Comparison of ENCODE assay signal across 37 cellular contexts in genomic region chr22:39797528-39798147, GRCh38.
"Had no signal": no experiment of that assay in that cellular context is flagged by ENCODE, and none has a peak within 500 bp of the region (broad histone marks: within the 10 kb centered on the region; RNA-seq: fewer than 3 reads in every experiment).

No MANE protein-coding gene starts in this region.

- ATAC-seq: activated CD8-positive, alpha-beta T cell treated with anti-CD3 and anti-CD28 coated beads for 36 hours; activated naive CD4-positive, alpha-beta T cell treated with anti-CD3 and anti-CD28 coated beads, Interleukin-2, amount 50 U/mL, for 72 hours; activated naive CD8-positive, alpha-beta T cell treated with anti-CD3 and anti-CD28 coated beads, Interleukin-2, amount 50 U/mL, for 24 hours; activated T-cell treated with anti-CD3 and anti-CD28 coated beads, Interleukin-2, amount 50 U/mL, for 4 hours; activated T-cell treated with anti-CD3 and anti-CD28 coated beads, Interleukin-2, amount 50 U/mL, for 72 hours; activated T-helper 17 cell treated with anti-CD3 and anti-CD28 coated beads, Interleukin-2, amount 50 U/mL, for 72 hours had no signal

- FAIRE-seq: bronchial epithelial cell had no signal

- H3K4me1 Mint-ChIP-seq: activated B cell treated with CpG ODN at 0.5 μM for 24 hours; activated CD4-positive, alpha-beta T cell treated with anti-CD3 and anti-CD28 coated beads, Interleukin-2, amount 10 ng/mL, durations not matched to agents 24 days and 14 days; activated naive CD8-positive, alpha-beta T cell treated with anti-CD3 and anti-CD28 coated beads, Interleukin-2, amount 50 U/mL, for 24 hours; activated T-helper 17 cell treated with anti-CD3 and anti-CD28 coated beads, Interleukin-2, amount 50 U/mL, for 72 hours; central memory CD8-positive, alpha-beta T cell had no signal

- H3K27me3 ChIP-seq: ascending aorta, cardiac muscle cell had no signal

- H3K27ac Mint-ChIP-seq: activated B cell treated with CpG ODN at 0.5 μM for 24 hours; activated CD4-positive, alpha-beta memory T cell treated with anti-CD3 and anti-CD28 coated beads for 36 hours; activated CD4-positive, alpha-beta T cell treated with anti-CD3 and anti-CD28 coated beads, Interleukin-2, amount 10 ng/mL, durations not matched to agents 24 days and 14 days; activated CD8-positive, alpha-beta T cell treated with anti-CD3 and anti-CD28 coated beads for 36 hours; activated naive CD4-positive, alpha-beta T cell treated with anti-CD3 and anti-CD28 coated beads for 36 hours; activated naive CD4-positive, alpha-beta T cell treated with anti-CD3 and anti-CD28 coated beads, Interleukin-2, amount 50 U/mL, for 72 hours; activated naive CD8-positive, alpha-beta T cell treated with anti-CD3 and anti-CD28 coated beads, Interleukin-2, amount 10 ng/mL, durations not matched to agents 7 days and 5 days; activated naive CD8-positive, alpha-beta T cell treated with anti-CD3 and anti-CD28 coated beads, Interleukin-2, amount 50 U/mL, for 24 hours; activated T-cell treated with anti-CD3 and anti-CD28 coated beads, Interleukin-2, amount 50 U/mL, for 72 hours; activated T-helper 1 cell treated with anti-CD3 and anti-CD28 coated beads, Interleukin-12 subunit alpha, Interleukin-12 subunit beta, Interleukin-2, Interleukin-4 antibody, amounts not matched to agents 30 ng/mL and 10 ng/mL and 1 ng/mL, durations not matched to agents 14 hours and 24 hours and 36 hours; activated T-helper 17 cell treated with anti-CD3 and anti-CD28 coated beads, Interleukin-2, amount 50 U/mL, for 72 hours; brain; T-helper 1 cell treated with Interleukin-12 subunit alpha and Interleukin-12 subunit beta and Interleukin-4 antibody, amounts not matched to agents 30 μg/mL and 1 μg/mL, for 36 hours; T-helper 2 cell treated with Interferon-gamma antibody and Interleukin-4, amounts not matched to agents 5 μg/mL and 100 μg/mL, for 36 hours had no signal

- H3K36me3 ChIP-seq: ascending aorta, cardiac muscle cell had no signal

- H3K4me1 ChIP-seq: ascending aorta had no signal

- DNase-seq: activated B cell treated with CpG ODN at 0.5 μM for 24 hours; activated CD4-positive, alpha-beta memory T cell treated with anti-CD3 and anti-CD28 coated beads for 36 hours; activated CD4-positive, alpha-beta T cell treated with anti-CD3 and anti-CD28 coated beads for 4 hours; activated CD4-positive, alpha-beta T cell treated with anti-CD3 and anti-CD28 coated beads, Interleukin-2, amount 10 ng/mL, durations not matched to agents 24 days and 14 days; activated CD4-positive, alpha-beta T cell treated with anti-CD3 and anti-CD28 coated beads, Interleukin-2, amount 50 U/mL, for 1 hour; activated CD4-positive, alpha-beta T cell treated with anti-CD3 and anti-CD28 coated beads, Interleukin-2, amount 50 U/mL, for 4 hours; activated CD4-positive, CD25-positive, alpha-beta regulatory T cell treated with anti-CD3 and anti-CD28 coated beads, Interleukin-2, amount 50 U/mL, for 72 hours; activated CD8-positive, alpha-beta memory T cell treated with anti-CD3 and anti-CD28 coated beads, Interleukin-2, amount 50 U/mL, for 4 hours; activated CD8-positive, alpha-beta T cell treated with anti-CD3 and anti-CD28 coated beads for 36 hours; activated effector memory CD4-positive, alpha-beta T cell treated with anti-CD3 and anti-CD28 coated beads, Interleukin-2, amount 50 U/mL, for 16 hours; activated gamma-delta T cell treated with Interleukin-2 at 50 U/mL for 16 hours; activated naive CD4-positive, alpha-beta T cell; activated naive CD4-positive, alpha-beta T cell treated with anti-CD3 and anti-CD28 coated beads for 36 hours; activated naive CD4-positive, alpha-beta T cell treated with anti-CD3 and anti-CD28 coated beads, Interleukin-2, amount 50 U/mL, for 16 hours; activated naive CD8-positive, alpha-beta T cell treated with anti-CD3 and anti-CD28 coated beads, Interleukin-2, amount 10 ng/mL, durations not matched to agents 7 days and 5 days; activated naive CD8-positive, alpha-beta T cell treated with anti-CD3 and anti-CD28 coated beads, Interleukin-2, amount 50 U/mL, for 24 hours; activated T-cell treated with anti-CD3 and anti-CD28 coated beads for 4 hours; activated T-cell treated with anti-CD3 and anti-CD28 coated beads, Interleukin-2, amount 50 U/mL, for 1 hour; activated T-cell treated with anti-CD3 and anti-CD28 coated beads, Interleukin-2, amount 50 U/mL, for 4 hours; activated T-cell treated with anti-CD3 and anti-CD28 coated beads, Interleukin-2, amount 50 U/mL, for 72 hours; amygdala; anterior cingulate cortex; caudate nucleus; cerebellar nuclear complex; T-helper 2 cell; T-helper 9 cell had no signal

- H3K4me3 Mint-ChIP-seq: activated B cell treated with CpG ODN at 0.5 μM for 24 hours; activated CD4-positive, alpha-beta memory T cell treated with anti-CD3 and anti-CD28 coated beads for 36 hours; activated CD4-positive, alpha-beta T cell treated with anti-CD3 and anti-CD28 coated beads, Interleukin-2, amount 10 ng/mL, durations not matched to agents 24 days and 14 days; activated CD8-positive, alpha-beta T cell treated with anti-CD3 and anti-CD28 coated beads for 36 hours; activated naive CD4-positive, alpha-beta T cell treated with anti-CD3 and anti-CD28 coated beads for 36 hours; activated naive CD8-positive, alpha-beta T cell treated with anti-CD3 and anti-CD28 coated beads, Interleukin-2, amount 10 ng/mL, durations not matched to agents 7 days and 5 days; activated naive CD8-positive, alpha-beta T cell treated with anti-CD3 and anti-CD28 coated beads, Interleukin-2, amount 50 U/mL, for 24 hours; activated T-cell treated with anti-CD3 and anti-CD28 coated beads, Interleukin-2, amount 50 U/mL, for 4 hours; activated T-cell treated with anti-CD3 and anti-CD28 coated beads, Interleukin-2, amount 50 U/mL, for 72 hours; activated T-helper 1 cell treated with anti-CD3 and anti-CD28 coated beads, Interleukin-12 subunit alpha, Interleukin-12 subunit beta, Interleukin-2, Interleukin-4 antibody, amounts not matched to agents 30 ng/mL and 10 ng/mL and 1 ng/mL, durations not matched to agents 14 hours and 24 hours and 36 hours; activated T-helper 17 cell treated with anti-CD3 and anti-CD28 coated beads, Interleukin-2, amount 50 U/mL, for 72 hours; brain; central memory CD8-positive, alpha-beta T cell; T-helper 1 cell treated with Interleukin-12 subunit alpha and Interleukin-12 subunit beta and Interleukin-4 antibody, amounts not matched to agents 30 μg/mL and 1 μg/mL, for 36 hours; T-helper 2 cell treated with Interferon-gamma antibody and Interleukin-4, amounts not matched to agents 5 μg/mL and 100 μg/mL, for 36 hours had no signal

- H3K27ac ChIP-seq: ascending aorta, cardiac muscle cell, VCaP had no signal

- H3K27me3 Mint-ChIP-seq: activated CD4-positive, alpha-beta memory T cell treated with anti-CD3 and anti-CD28 coated beads for 36 hours; activated naive CD8-positive, alpha-beta T cell treated with anti-CD3 and anti-CD28 coated beads, Interleukin-2, amount 50 U/mL, for 24 hours; activated T-helper 17 cell treated with anti-CD3 and anti-CD28 coated beads, Interleukin-2, amount 50 U/mL, for 72 hours had no signal

- H3K4me3 ChIP-seq: ascending aorta, cardiac muscle cell had no signal
